In the genomic region with DNA sequence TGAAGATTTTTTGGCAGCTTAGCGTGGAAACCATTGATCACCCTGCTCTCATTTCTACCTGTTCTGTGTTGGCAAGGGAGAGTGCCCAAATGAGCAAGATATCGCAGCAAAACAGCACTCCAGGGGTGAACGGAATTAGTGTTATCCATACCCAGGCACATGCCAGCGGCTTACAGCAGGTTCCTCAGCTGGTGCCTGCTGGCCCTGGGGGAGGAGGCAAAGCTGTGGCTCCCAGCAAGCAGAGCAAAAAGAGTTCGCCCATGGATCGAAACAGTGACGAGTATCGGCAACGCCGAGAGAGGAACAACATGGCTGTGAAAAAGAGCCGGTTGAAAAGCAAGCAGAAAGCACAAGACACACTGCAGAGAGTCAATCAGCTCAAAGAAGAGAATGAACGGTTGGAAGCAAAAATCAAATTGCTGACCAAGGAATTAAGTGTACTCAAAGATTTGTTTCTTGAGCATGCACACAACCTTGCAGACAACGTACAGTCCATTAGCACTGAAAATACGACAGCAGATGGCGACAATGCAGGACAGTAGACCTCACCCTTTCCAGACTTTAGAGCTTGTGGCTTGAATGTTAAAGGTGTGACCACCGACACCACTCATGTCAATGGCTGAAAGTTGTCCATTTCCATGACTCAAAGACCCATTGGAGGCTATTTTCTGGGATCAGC, we compare ENCODE assay signal across 19 cellular contexts.
"Had no signal": no experiment of that assay in that cellular context is flagged by ENCODE, and none has a peak within 500 bp of the region (broad histone marks: within the 10 kb centered on the region; RNA-seq: fewer than 3 reads in every experiment).

No MANE protein-coding gene starts in this region.

- H3K27me3 Mint-ChIP-seq: central memory CD8-positive, alpha-beta T cell; dendritic cell treated with granulocyte-macrophage colony-stimulating factor and Interleukin-4, amounts not matched to agents 40 ng/mL and 50 ng/mL, for 4 days; naive thymus-derived CD4-positive, alpha-beta T cell; progenitor cell of endocrine pancreas had no signal

- H3K27me3 ChIP-seq: adrenal gland, spleen, suprapubic skin, upper lobe of right lung had no signal

- H3K4me3 Mint-ChIP-seq: central memory CD8-positive, alpha-beta T cell; dendritic cell treated with granulocyte-macrophage colony-stimulating factor and Interleukin-4, amounts not matched to agents 40 ng/mL and 50 ng/mL, for 4 days; naive thymus-derived CD4-positive, alpha-beta T cell had no signal

- H3K27ac ChIP-seq: adrenal gland, SK-N-MC, spleen, upper lobe of right lung, WERI-Rb-1 had no signal

- ATAC-seq: naive thymus-derived CD4-positive, alpha-beta T cell; right cardiac atrium; upper lobe of right lung had no signal

- H3K27ac Mint-ChIP-seq: dendritic cell treated with granulocyte-macrophage colony-stimulating factor and Interleukin-4, amounts not matched to agents 40 ng/mL and 50 ng/mL, for 4 days had no signal

- H3K9me3 Mint-ChIP-seq: central memory CD8-positive, alpha-beta T cell; dendritic cell treated with granulocyte-macrophage colony-stimulating factor and Interleukin-4, amounts not matched to agents 40 ng/mL and 50 ng/mL, for 4 days had no signal

- H3K9me3 ChIP-seq: adrenal gland, spleen, suprapubic skin, upper lobe of right lung had no signal

- H3K4me3 ChIP-seq: adrenal gland, lung, SK-N-MC, spleen, suprapubic skin, upper lobe of right lung had no signal

- H3K36me3 ChIP-seq: adrenal gland had no signal

- DNase-seq: activated CD4-positive, alpha-beta T cell treated with anti-CD3 and anti-CD28 coated beads for 4 hours; activated naive CD4-positive, alpha-beta T cell; adrenal gland; erythroblast; hippocampal formation; naive thymus-derived CD4-positive, alpha-beta T cell; occipital lobe; right cardiac atrium; spleen; stimulated activated naive CD4-positive, alpha-beta T cell treated with Interleukin-2 at 50 U/mL for 16 hours; T-helper 1 cell; upper lobe of right lung; WERI-Rb-1 had no signal
